Comparison of ENCODE assay signal across 34 cellular contexts in genomic region chr17:74096456-74096855, GRCh38.
"Had no signal": no experiment of that assay in that cellular context is flagged by ENCODE, and none has a peak within 500 bp of the region (broad histone marks: within the 10 kb centered on the region; RNA-seq: fewer than 3 reads in every experiment).

No MANE protein-coding gene starts in this region.

- H3K9me3 ChIP-seq: adrenal gland, Peyer's patch, SK-N-SH had no signal

- H3K9me3 Mint-ChIP-seq: activated CD4-positive, alpha-beta memory T cell treated with anti-CD3 and anti-CD28 coated beads for 36 hours; activated CD4-positive, alpha-beta T cell treated with anti-CD3 and anti-CD28 coated beads, Interleukin-2, amount 10 ng/mL, durations not matched to agents 7 days and 5 days; activated naive CD4-positive, alpha-beta T cell treated with anti-CD3 and anti-CD28 coated beads for 36 hours; activated naive CD4-positive, alpha-beta T cell treated with anti-CD3 and anti-CD28 coated beads, Interleukin-2, amount 50 U/mL, for 72 hours; activated T-helper 1 cell treated with anti-CD3 and anti-CD28 coated beads, Interleukin-12 subunit alpha, Interleukin-12 subunit beta, Interleukin-2, Interleukin-4 antibody, amounts not matched to agents 30 ng/mL and 10 ng/mL and 1 ng/mL, durations not matched to agents 14 hours and 24 hours and 36 hours; T-helper 1 cell treated with Interleukin-12 subunit alpha and Interleukin-12 subunit beta and Interleukin-4 antibody, amounts not matched to agents 30 μg/mL and 1 μg/mL, for 36 hours; T-helper 2 cell treated with Interferon-gamma antibody and Interleukin-4, amounts not matched to agents 5 μg/mL and 100 μg/mL, for 36 hours had no signal

- H3K4me1 Mint-ChIP-seq: activated CD4-positive, alpha-beta T cell treated with anti-CD3 and anti-CD28 coated beads for 36 hours; activated CD4-positive, alpha-beta T cell treated with anti-CD3 and anti-CD28 coated beads, Interleukin-2, amount 10 ng/mL, durations not matched to agents 7 days and 5 days; WTC11 had no signal

- H3K36me3 ChIP-seq: adrenal gland, Peyer's patch, SJSA1 had no signal

- H3K4me3 ChIP-seq: adrenal gland, Peyer's patch, SJSA1 had no signal

- H3K27me3 ChIP-seq: adrenal gland, Peyer's patch had no signal

- DNase-seq: activated CD4-positive, alpha-beta memory T cell treated with anti-CD3 and anti-CD28 coated beads for 36 hours; activated CD4-positive, alpha-beta T cell treated with anti-CD3 and anti-CD28 coated beads for 36 hours; activated CD4-positive, alpha-beta T cell treated with anti-CD3 and anti-CD28 coated beads, Interleukin-2, amount 10 ng/mL, durations not matched to agents 7 days and 5 days; activated CD8-positive, alpha-beta memory T cell treated with anti-CD3 and anti-CD28 coated beads, Interleukin-2, amount 50 U/mL, for 4 hours; activated gamma-delta T cell treated with Interleukin-2 at 50 U/mL for 16 hours; activated naive CD4-positive, alpha-beta T cell treated with anti-CD3 and anti-CD28 coated beads for 36 hours; activated T-cell treated with anti-CD3 and anti-CD28 coated beads for 4 hours; activated T-cell treated with anti-CD3 and anti-CD28 coated beads, Interleukin-2, amount 50 U/mL, for 4 hours; adrenal gland; anterior cingulate cortex; MM.1S; MV-4-11; NCI-H1092; NCI-H1436 treated with DMSO at 0.1 percent for 48 hours; NCI-H1694 treated with DMSO at 0.1 percent for 48 hours; NCI-H2029; NCI-H2171; NCI-H510A; NCI-H526 treated with DMSO at 0.1 percent for 48 hours; NCI-H774; PC-3; RPMI8226; SHP77 treated with DMSO at 0.1 percent for 48 hours; SK-N-SH had no signal

- H3K4me3 Mint-ChIP-seq: activated CD4-positive, alpha-beta memory T cell treated with anti-CD3 and anti-CD28 coated beads for 36 hours; activated CD4-positive, alpha-beta T cell treated with anti-CD3 and anti-CD28 coated beads for 36 hours; activated CD4-positive, alpha-beta T cell treated with anti-CD3 and anti-CD28 coated beads, Interleukin-2, amount 10 ng/mL, durations not matched to agents 7 days and 5 days; activated naive CD4-positive, alpha-beta T cell treated with anti-CD3 and anti-CD28 coated beads for 36 hours; activated T-cell treated with anti-CD3 and anti-CD28 coated beads, Interleukin-2, amount 50 U/mL, for 4 hours; activated T-helper 1 cell treated with anti-CD3 and anti-CD28 coated beads, Interleukin-12 subunit alpha, Interleukin-12 subunit beta, Interleukin-2, Interleukin-4 antibody, amounts not matched to agents 30 ng/mL and 10 ng/mL and 1 ng/mL, durations not matched to agents 14 hours and 24 hours and 36 hours; T-helper 1 cell treated with Interleukin-12 subunit alpha and Interleukin-12 subunit beta and Interleukin-4 antibody, amounts not matched to agents 30 μg/mL and 1 μg/mL, for 36 hours; T-helper 2 cell treated with Interferon-gamma antibody and Interleukin-4, amounts not matched to agents 5 μg/mL and 100 μg/mL, for 36 hours; WTC11 had no signal

- H3K4me1 ChIP-seq: adrenal gland, Peyer's patch, SJSA1 had no signal

- H3K27ac Mint-ChIP-seq: activated CD4-positive, alpha-beta memory T cell treated with anti-CD3 and anti-CD28 coated beads for 36 hours; activated CD4-positive, alpha-beta T cell treated with anti-CD3 and anti-CD28 coated beads for 36 hours; activated CD4-positive, alpha-beta T cell treated with anti-CD3 and anti-CD28 coated beads, Interleukin-2, amount 10 ng/mL, durations not matched to agents 7 days and 5 days; activated naive CD4-positive, alpha-beta T cell treated with anti-CD3 and anti-CD28 coated beads for 36 hours; activated naive CD4-positive, alpha-beta T cell treated with anti-CD3 and anti-CD28 coated beads, Interleukin-2, amount 50 U/mL, for 72 hours; activated T-helper 1 cell treated with anti-CD3 and anti-CD28 coated beads, Interleukin-12 subunit alpha, Interleukin-12 subunit beta, Interleukin-2, Interleukin-4 antibody, amounts not matched to agents 30 ng/mL and 10 ng/mL and 1 ng/mL, durations not matched to agents 14 hours and 24 hours and 36 hours; T-helper 1 cell treated with Interleukin-12 subunit alpha and Interleukin-12 subunit beta and Interleukin-4 antibody, amounts not matched to agents 30 μg/mL and 1 μg/mL, for 36 hours; T-helper 2 cell treated with Interferon-gamma antibody and Interleukin-4, amounts not matched to agents 5 μg/mL and 100 μg/mL, for 36 hours; WTC11 had no signal

- H3K27ac ChIP-seq: adrenal gland, KMS-11, Peyer's patch, SJSA1 had no signal

- ATAC-seq: activated CD4-positive, alpha-beta T cell treated with anti-CD3 and anti-CD28 coated beads for 36 hours; activated CD4-positive, CD25-positive, alpha-beta regulatory T cell treated with anti-CD3 and anti-CD28 coated beads, Interleukin-2, amount 50 U/mL, for 24 hours; activated naive CD4-positive, alpha-beta T cell treated with anti-CD3 and anti-CD28 coated beads, Interleukin-2, amount 50 U/mL, for 72 hours; activated T-cell treated with anti-CD3 and anti-CD28 coated beads, Interleukin-2, amount 50 U/mL, for 4 hours; PC-3; WTC11 had no signal

- H3K36me3 Mint-ChIP-seq: activated CD4-positive, alpha-beta memory T cell treated with anti-CD3 and anti-CD28 coated beads for 36 hours; activated naive CD4-positive, alpha-beta T cell treated with anti-CD3 and anti-CD28 coated beads, Interleukin-2, amount 50 U/mL, for 72 hours; brain had no signal

- H3K27me3 Mint-ChIP-seq: brain had no signal
